ENCODE assay signal across 15 cellular contexts in genomic region chr17:13561606-13562270, GRCh38. TPM values are rescaled to one million over a fixed set of nuclear protein-coding genes. Genes with fewer than 3 reads are reported as not detected.
A peak's percentile ranks its signal among the peaks of the same experiment; 100 is the strongest.
DNase-seq lines count a peak whose midpoint lies in the region; TF ChIP-seq lines count a peak whose summit lies in the region.
"Had no signal": no experiment of that assay in that cellular context is flagged by ENCODE, and none has a peak within 500 bp of the region (broad histone marks: within the 10 kb centered on the region; RNA-seq: fewer than 3 reads in every experiment).

No MANE protein-coding gene starts in this region.

- no peaks in the 10 kb centered on the region for H3K4me1 ChIP-seq in breast epithelium
- no peaks in the 10 kb centered on the region for H3K4me1 ChIP-seq in MM.1S (ENCODE audit: low read length)

- H3F3A ChIP-seq in MM.1S (ENCODE audit: insufficient read depth, low read length) = no peaks in the 10 kb centered on the region

- H3K4me3 Mint-ChIP-seq in MCF 10A (ENCODE audit: unreplicated experiment) = peak overlapping the region; percentile 57
- H3K4me3 Mint-ChIP-seq: type B pancreatic cell had no signal

- H3K9me2 ChIP-seq in MM.1S (replicated peaks; ENCODE audit: insufficient read depth, low read length) = no peaks in the 10 kb centered on the region

- H3K36me3 ChIP-seq in breast epithelium = no peaks in the 10 kb centered on the region
- H3K36me3 ChIP-seq in MM.1S (replicated peaks; ENCODE audit: insufficient read depth, low read length) = no peaks in the 10 kb centered on the region

- H3K36me3 Mint-ChIP-seq in MCF 10A (ENCODE audit: insufficient read depth, unreplicated experiment) = no peaks in the 10 kb centered on the region

- H3K9ac ChIP-seq in MM.1S (ENCODE audit: low read length) = no peak overlapping the region

- no peaks in the 10 kb centered on the region for H3K27me3 Mint-ChIP-seq in MCF 10A (ENCODE audit: insufficient read depth, unreplicated experiment)
- H3K27me3 Mint-ChIP-seq: type B pancreatic cell had no signal

- no peak overlapping the region for H3K27ac ChIP-seq in breast epithelium
- no peak overlapping the region for H3K27ac ChIP-seq in MM.1S (ENCODE audit: low read length)
- H3K27ac ChIP-seq: 22Rv1 had no signal

- no peaks in the 10 kb centered on the region for H3K79me2 ChIP-seq in MM.1S (ENCODE audit: low read length)

- H3K4me1 Mint-ChIP-seq in MCF 10A (ENCODE audit: insufficient read depth, unreplicated experiment) = peaks cover 31% of the 10 kb centered on the region

- DNase-seq in MCF 10A (ENCODE audit: unreplicated experiment) (no peak), breast epithelium (ENCODE audit: low spot score in 2 of 2) (no peak), SW480 (ENCODE audit: low spot score) (peak; percentile 27), kidney tubule cell (ENCODE audit: low spot score) (peak; percentile 30), stromal cell of bone marrow (ENCODE audit: low read depth) (peak; percentile 95), globus pallidus (ENCODE audit: low spot score) (no peak), MM.1S (no peak), RPMI8226 (no peak)
- DNase-seq: activated T-cell treated with anti-CD3 and anti-CD28 coated beads, Interleukin-2, amount 50 U/mL, for 1 hour; effector CD4-positive, alpha-beta T cell; left colon; NCI-H526 treated with DMSO at 0.1 percent for 48 hours; stimulated activated CD4-positive, alpha-beta T cell treated with anti-CD3 and anti-CD28 coated beads, Interleukin-15, amount 100 ng/mL, for 24 hours had no signal

- H3K4me3 ChIP-seq in breast epithelium (no peak overlapping the region), MM.1S (ENCODE audit: low read length) (no peak overlapping the region)

- TF ChIP-seq CTCF in MCF 10A (IDR thresholded peaks at IDR 0.05; ENCODE audit: unreplicated experiment) (no peak), breast epithelium (IDR thresholded peaks at IDR 0.05) (no peak), MM.1S (IDR thresholded peaks at IDR 0.05; ENCODE audit: low read length) (no peak)

- no TSS peak for BruUV-seq in MCF 10A (replicated peaks; lab: Mats Ljungman, UMichigan)

- no peaks in the 10 kb centered on the region for H4K20me1 ChIP-seq in MM.1S (ENCODE audit: insufficient read depth, low read length)

- no peaks in the 10 kb centered on the region for H3K9me3 ChIP-seq in breast epithelium
- H3K9me3 ChIP-seq in MM.1S (replicated peaks; ENCODE audit: insufficient read depth, low read length) = no peaks in the 10 kb centered on the region; the same call in 1 of the 2 replicates

- H2AFZ ChIP-seq in MM.1S (ENCODE audit: low read length) = no peak overlapping the region

- POLR2A ChIA-PET in MCF 10A (lab: Yijun Ruan, JAX) = interaction anchor here (0.6 to 1.7 kb wide), 4 partner anchors 8 to 224 kb away, joined by 4 to 7 read pairs (median 4); no protein-coding TSS in a partner anchor

- H3K27ac Mint-ChIP-seq in MCF 10A (ENCODE audit: low read depth, unreplicated experiment) = peak overlapping the region; percentile 57
- H3K27ac Mint-ChIP-seq: type B pancreatic cell had no signal

- intact Hi-C loops in MCF 10A (cut with micrococcal nuclease) = no loop called here
- intact Hi-C loops in breast epithelium (cut with DNase I; ENCODE audit: low total_unique reads) = no loop called here

- CTCF ChIA-PET in MCF 10A (lab: Yijun Ruan, JAX) = interaction anchor here (0.9 to 1.0 kb wide), 2 partner anchors 224 to 1365 kb away, joined by 3 to 4 read pairs; no protein-coding TSS in a partner anchor

- no peaks in the 10 kb centered on the region for H3K27me3 ChIP-seq in breast epithelium
- no peaks in the 10 kb centered on the region for H3K27me3 ChIP-seq in MM.1S (replicated peaks; ENCODE audit: insufficient read depth, low read length)

- no peak for TF ChIP-seq POLR2A in breast epithelium (IDR thresholded peaks at IDR 0.05)

- H3K9me3 Mint-ChIP-seq in MCF 10A (ENCODE audit: unreplicated experiment) = no peaks in the 10 kb centered on the region
- H3K9me3 Mint-ChIP-seq: type B pancreatic cell had no signal

- H3K4me2 ChIP-seq in MM.1S (ENCODE audit: low read depth, low read length) = no peak overlapping the region

RNA-seq across cellular contexts. Expression of gene HS3ST3A1, which starts 40.0 kb away (rescaled TPM):
- total RNA-seq in MCF 10A (2022) (7.3 and 10.4 TPM in 2 replicates), breast epithelium (1 to 10 TPM in 2 of 3 donors, under 1 TPM in 1; 0.66 to 1.4 (median 1.0) TPM)

Comparison
In these comparisons a context has a peak if more than half of its experiments do, and no peak if none do; other contexts are left out.
1. DNase-seq: peak in SW480 (single experiment), kidney tubule cell (single experiment) and stromal cell of bone marrow (single experiment); none in MCF 10A (single experiment), breast epithelium (0 of 2), globus pallidus (single experiment), MM.1S (single experiment) and RPMI8226 (single experiment).